1 cellular context compared by ENCODE assay signal in genomic region chr5:173925449-173926071, GRCh38.
TF ChIP-seq lines count a peak whose summit lies in the region.

No MANE protein-coding gene starts in this region.

TF ChIP-seq in HepG2, 621 proteins besides CTCF, POLR2A, EP300 and RAD21 (continued from another document):
- TF ChIP-seq SMC3 (IDR thresholded peaks at IDR 0.05; ENCODE audit: low read length) = peak; percentile 29; the same call in 1 of the 2 replicates
